In genomic region chr4:1090465-1091440, GRCh38 we compare ENCODE assay signal across 18 cellular contexts. TPM values are rescaled to one million over a fixed set of nuclear protein-coding genes. Genes with fewer than 3 reads are reported as not detected.
DNase-seq lines count a peak whose midpoint lies in the region; ATAC-seq and TF ChIP-seq lines count a peak whose summit lies in the region.
"Had no signal": no experiment of that assay in that cellular context is flagged by ENCODE, and none has a peak within 500 bp of the region (broad histone marks: within the 10 kb centered on the region; RNA-seq: fewer than 3 reads in every experiment).

No MANE protein-coding gene starts in this region.

- no peak for ATAC-seq in activated CD8-positive, alpha-beta memory T cell treated with anti-CD3 and anti-CD28 coated beads, Interleukin-2, amount 10 ng/mL, durations not matched to agents 7 days and 5 days
- ATAC-seq: CD8-positive, alpha-beta T cell; HCT116 had no signal

- H3K27me3 Mint-ChIP-seq in activated CD8-positive, alpha-beta memory T cell treated with anti-CD3 and anti-CD28 coated beads, Interleukin-2, amount 10 ng/mL, durations not matched to agents 7 days and 5 days: no peaks in the 10 kb centered on the region
- peaks cover under 1% of the 10 kb centered on the region for H3K27me3 Mint-ChIP-seq in activated naive CD8-positive, alpha-beta T cell treated with anti-CD3 and anti-CD28 coated beads for 36 hours
- no peaks in the 10 kb centered on the region for H3K27me3 Mint-ChIP-seq in activated T-cell treated with anti-CD3 and anti-CD28 coated beads, Interleukin-2, amount 50 U/mL, for 24 hours

- TF ChIP-seq EP300 in suprapubic skin (IDR thresholded peaks at IDR 0.05): no peak

- H3K9me3 Mint-ChIP-seq in activated CD8-positive, alpha-beta memory T cell treated with anti-CD3 and anti-CD28 coated beads, Interleukin-2, amount 10 ng/mL, durations not matched to agents 7 days and 5 days (ENCODE audit: low read depth): peaks cover 10% of the 10 kb centered on the region
- H3K9me3 Mint-ChIP-seq in activated naive CD8-positive, alpha-beta T cell treated with anti-CD3 and anti-CD28 coated beads for 36 hours: peaks cover 6% of the 10 kb centered on the region
- H3K9me3 Mint-ChIP-seq in activated T-cell treated with anti-CD3 and anti-CD28 coated beads, Interleukin-2, amount 50 U/mL, for 24 hours: peaks cover 4% of the 10 kb centered on the region

- peaks cover 5% of the 10 kb centered on the region for H3K36me3 Mint-ChIP-seq in activated CD8-positive, alpha-beta memory T cell treated with anti-CD3 and anti-CD28 coated beads, Interleukin-2, amount 10 ng/mL, durations not matched to agents 7 days and 5 days
- H3K36me3 Mint-ChIP-seq in activated naive CD8-positive, alpha-beta T cell treated with anti-CD3 and anti-CD28 coated beads for 36 hours: no peaks in the 10 kb centered on the region
- H3K36me3 Mint-ChIP-seq in activated T-cell treated with anti-CD3 and anti-CD28 coated beads, Interleukin-2, amount 50 U/mL, for 24 hours (ENCODE audit: low read depth): no peaks in the 10 kb centered on the region

- TF ChIP-seq POLR2A in suprapubic skin (IDR thresholded peaks at IDR 0.05): no peak

- H3K27ac ChIP-seq in suprapubic skin: no peak overlapping the region
- H3K27ac ChIP-seq: BLaER1, HL-60, PC-9 had no signal

- H3K9me3 ChIP-seq in suprapubic skin: no peaks in the 10 kb centered on the region

- H3K36me3 ChIP-seq in suprapubic skin: no peaks in the 10 kb centered on the region
- H3K36me3 ChIP-seq: BLaER1 had no signal

- CTCF ChIA-PET in activated CD8-positive, alpha-beta memory T cell treated with anti-CD3 and anti-CD28 coated beads, Interleukin-2, amount 10 ng/mL, durations not matched to agents 7 days and 5 days (lab: Charles Lee): no interaction called here

- H3K4me1 ChIP-seq in suprapubic skin: no peaks in the 10 kb centered on the region

- no peak overlapping the region for H3K4me3 Mint-ChIP-seq in activated CD8-positive, alpha-beta memory T cell treated with anti-CD3 and anti-CD28 coated beads, Interleukin-2, amount 10 ng/mL, durations not matched to agents 7 days and 5 days
- no peak overlapping the region for H3K4me3 Mint-ChIP-seq in activated naive CD8-positive, alpha-beta T cell treated with anti-CD3 and anti-CD28 coated beads for 36 hours
- H3K4me3 Mint-ChIP-seq in activated T-cell treated with anti-CD3 and anti-CD28 coated beads, Interleukin-2, amount 50 U/mL, for 24 hours: no peak overlapping the region
- H3K4me3 Mint-ChIP-seq: CD8-positive, alpha-beta T cell had no signal

- no peak overlapping the region for H3K27ac Mint-ChIP-seq in activated CD8-positive, alpha-beta memory T cell treated with anti-CD3 and anti-CD28 coated beads, Interleukin-2, amount 10 ng/mL, durations not matched to agents 7 days and 5 days
- peak overlapping the region; percentile 51 for H3K27ac Mint-ChIP-seq in activated naive CD8-positive, alpha-beta T cell treated with anti-CD3 and anti-CD28 coated beads for 36 hours
- no peak overlapping the region for H3K27ac Mint-ChIP-seq in activated T-cell treated with anti-CD3 and anti-CD28 coated beads, Interleukin-2, amount 50 U/mL, for 24 hours
- H3K27ac Mint-ChIP-seq: CD8-positive, alpha-beta T cell had no signal

- DNase-seq in activated CD8-positive, alpha-beta memory T cell treated with anti-CD3 and anti-CD28 coated beads, Interleukin-2, amount 10 ng/mL, durations not matched to agents 7 days and 5 days: peak; percentile 38
- no peak for DNase-seq in activated CD8-positive, alpha-beta memory T cell treated with anti-CD3 and anti-CD28 coated beads, Interleukin-2, amount 50 U/mL, for 4 hours
- no peak for DNase-seq in activated naive CD8-positive, alpha-beta T cell treated with anti-CD3 and anti-CD28 coated beads for 36 hours
- DNase-seq in mesenteric fat pad (ENCODE audit: low spot score) (peak; percentile 62), suprapubic skin (ENCODE audit: low spot score in 2 of 2) (peak; percentile 32 to 50), NCI-H1417 (lab: John Stamatoyannopoulos, UW) (no peak)
- DNase-seq in activated T-cell treated with anti-CD3 and anti-CD28 coated beads, Interleukin-2, amount 50 U/mL, for 24 hours: no peak
- DNase-seq: CD8-positive, alpha-beta T cell; DMS79; NCI-H1105 treated with DMSO at 0.1 percent for 48 hours; NCI-H1930; NCI-H2171 treated with DMSO at 0.1 percent for 48 hours; NCI-H446 treated with DMSO at 0.1 percent for 48 hours; NCI-H774; PC-9 had no signal

- 91% methylated on average over 7 of the region's 10 CpGs for WGBS in suprapubic skin

- no peaks in the 10 kb centered on the region for H3K4me1 Mint-ChIP-seq in activated CD8-positive, alpha-beta memory T cell treated with anti-CD3 and anti-CD28 coated beads, Interleukin-2, amount 10 ng/mL, durations not matched to agents 7 days and 5 days
- peaks cover 4% of the 10 kb centered on the region for H3K4me1 Mint-ChIP-seq in activated naive CD8-positive, alpha-beta T cell treated with anti-CD3 and anti-CD28 coated beads for 36 hours
- H3K4me1 Mint-ChIP-seq in activated T-cell treated with anti-CD3 and anti-CD28 coated beads, Interleukin-2, amount 50 U/mL, for 24 hours (ENCODE audit: low read depth): no peaks in the 10 kb centered on the region

- H3K4me3 ChIP-seq in suprapubic skin: no peak overlapping the region
- H3K4me3 ChIP-seq: BLaER1, PC-9 had no signal

- H3K27me3 ChIP-seq in suprapubic skin: peaks cover 4% of the 10 kb centered on the region
- H3K27me3 ChIP-seq: BLaER1 had no signal

- TF ChIP-seq CTCF in suprapubic skin (IDR thresholded peaks at IDR 0.05): no peak

RNA-seq across cellular contexts. Expression of gene RNF212, which starts 22.6 kb away (rescaled TPM):
- total RNA-seq in activated CD8-positive, alpha-beta memory T cell treated with anti-CD3 and anti-CD28 coated beads, Interleukin-2, amount 10 ng/mL, durations not matched to agents 7 days and 5 days: 1 to 10 TPM; 1.2 to 3.2 TPM
- total RNA-seq in activated naive CD8-positive, alpha-beta T cell treated with anti-CD3 and anti-CD28 coated beads for 36 hours: 1 to 10 TPM; 3.3 to 3.8 TPM
- total RNA-seq in mesenteric fat pad (4.2 TPM), suprapubic skin (10 to 100 TPM in 1 of 4 donors, 1 to 10 TPM in 3; 2.4 to 16.5 (median 4.4) TPM)

Comparison
In these comparisons a context has a peak if more than half of its experiments do, and no peak if none do; other contexts are left out.
1. DNase-seq: peak in activated CD8-positive, alpha-beta memory T cell treated with anti-CD3 and anti-CD28 coated beads, Interleukin-2, amount 10 ng/mL, durations not matched to agents 7 days and 5 days (single experiment), mesenteric fat pad (single experiment) and suprapubic skin (2 of 2); none in activated CD8-positive, alpha-beta memory T cell treated with anti-CD3 and anti-CD28 coated beads, Interleukin-2, amount 50 U/mL, for 4 hours (single experiment), activated naive CD8-positive, alpha-beta T cell treated with anti-CD3 and anti-CD28 coated beads for 36 hours (single experiment), activated T-cell treated with anti-CD3 and anti-CD28 coated beads, Interleukin-2, amount 50 U/mL, for 24 hours (single experiment) and NCI-H1417 (0 of 3).